14 cellular contexts compared by ENCODE assay signal in genomic region chr1:8679411-8679800, GRCh38.
DNase-seq lines count a peak whose midpoint lies in the region; ATAC-seq and TF ChIP-seq lines count a peak whose summit lies in the region.
"Had no signal": no experiment of that assay in that cellular context is flagged by ENCODE, and none has a peak within 500 bp of the region (broad histone marks: within the 10 kb centered on the region; RNA-seq: fewer than 3 reads in every experiment).

No MANE protein-coding gene starts in this region.

- H3K4me2 ChIP-seq in PC-3 (ENCODE audit: low read length) (no peak overlapping the region), osteoblast (ENCODE audit: insufficient read depth, low read length) (no peak overlapping the region)

- H4K20me1 ChIP-seq in PC-3 (ENCODE audit: low read length) (peaks cover 10% of the 10 kb centered on the region), osteoblast (ENCODE audit: insufficient read depth, low read length) (peaks cover 16% of the 10 kb centered on the region)

- H3K79me2 ChIP-seq in PC-3 (ENCODE audit: low read length) (peaks cover 93% of the 10 kb centered on the region), osteoblast (ENCODE audit: insufficient read depth, low read length) (peaks cover 89% of the 10 kb centered on the region)

- H3K9me3 ChIP-seq in PC-3 (ENCODE audit: low read length) (no peaks in the 10 kb centered on the region), endocrine pancreas (ENCODE audit: control insufficient read depth, low read length) (no peaks in the 10 kb centered on the region), osteoblast (ENCODE audit: low read depth, low read length) (no peaks in the 10 kb centered on the region)
- H3K9me3 ChIP-seq: heart right ventricle, ovary had no signal

- H3K27me3 ChIP-seq in PC-3 (ENCODE audit: low read length) (no peaks in the 10 kb centered on the region), endocrine pancreas (ENCODE audit: control insufficient read depth, insufficient read depth, low read length) (no peaks in the 10 kb centered on the region), osteoblast (ENCODE audit: insufficient read depth, low read length) (no peaks in the 10 kb centered on the region)
- H3K27me3 ChIP-seq: heart right ventricle, ovary had no signal

- H2AFZ ChIP-seq in PC-3 (ENCODE audit: low read length) = no peak overlapping the region
- no peak overlapping the region for H2AFZ ChIP-seq in osteoblast (ENCODE audit: low read length)

- BruUV-seq in PC-3 (replicated peaks; lab: Mats Ljungman, UMichigan) = no TSS peak

- intact Hi-C loops in PC-3 (cut with micrococcal nuclease) = no loop called here

- POLR2A ChIA-PET in PC-3 (lab: Charles Lee; ENCODE audit: unreplicated experiment) = no interaction called here

- no peaks in the 10 kb centered on the region for H3K9me2 ChIP-seq in PC-3 (replicated peaks; ENCODE audit: low read length)

- H3K4me1 ChIP-seq in PC-3 (ENCODE audit: insufficient read depth, low read length) = peaks cover 47% of the 10 kb centered on the region
- H3K4me1 ChIP-seq in endocrine pancreas (ENCODE audit: control insufficient read depth, insufficient read depth, low read length) = peaks cover 19% of the 10 kb centered on the region
- H3K4me1 ChIP-seq in osteoblast (ENCODE audit: insufficient read depth, low read length) = peaks cover 42% of the 10 kb centered on the region

- CTCF ChIA-PET in PC-3 (lab: Charles Lee) = no interaction called here

- no peak overlapping the region for H3K27ac ChIP-seq in PC-3 (ENCODE audit: low read length)
- H3K27ac ChIP-seq in osteoblast (ENCODE audit: low read depth, low read length) = peak overlapping the region; percentile 40
- H3K27ac ChIP-seq: ovary had no signal

- no peaks in the 10 kb centered on the region for H3F3A ChIP-seq in PC-3 (ENCODE audit: low read length, unreplicated experiment)

- no peak overlapping the region for H3K4me3 ChIP-seq in PC-3 (ENCODE audit: low read length)
- peak overlapping the region; percentile 85 for H3K4me3 ChIP-seq in endocrine pancreas (ENCODE audit: control insufficient read depth, insufficient read depth, low read length)
- no peak overlapping the region for H3K4me3 ChIP-seq in osteoblast (ENCODE audit: insufficient read depth, low read length)
- H3K4me3 ChIP-seq: heart right ventricle, ovary had no signal

- H3K9ac ChIP-seq in PC-3 (ENCODE audit: low read length) (no peak overlapping the region), endocrine pancreas (ENCODE audit: control insufficient read depth, insufficient read depth, low read length) (no peak overlapping the region)

- no peaks in the 10 kb centered on the region for H3K36me3 ChIP-seq in PC-3 (ENCODE audit: low read depth, low read length)
- no peaks in the 10 kb centered on the region for H3K36me3 ChIP-seq in endocrine pancreas (ENCODE audit: control insufficient read depth, insufficient read depth, low read length)
- no peaks in the 10 kb centered on the region for H3K36me3 ChIP-seq in osteoblast (ENCODE audit: insufficient read depth, low read length)
- H3K36me3 ChIP-seq: heart right ventricle, ovary had no signal

- ATAC-seq in PC-3 = peak; percentile 19; the same call in 1 of the 2 replicates
- ATAC-seq in HG03378 (IDR thresholded peaks at IDR 0.05; ENCODE audit: unreplicated experiment) = no peak
- ATAC-seq in GM19452 (IDR thresholded peaks at IDR 0.05; ENCODE audit: unreplicated experiment) = no peak
- ATAC-seq: HCT116 had no signal

- peak; percentile 7 for DNase-seq in HT1080 (ENCODE audit: low read depth)
- DNase-seq in PC-3 = no peak
- no peak for DNase-seq in osteoblast (ENCODE audit: insufficient read length, low spot score, missing footprints)
- DNase-seq in pons (ENCODE audit: low spot score) = no peak
- DNase-seq: activated gamma-delta T cell treated with Interleukin-2 at 50 U/mL for 16 hours, COR-L47, heart right ventricle, NCI-H2107, ovary, RPMI8226 had no signal

- no peak for TF ChIP-seq CTCF in PC-3 (conservative IDR thresholded peaks at IDR 0.05; ENCODE audit: low read depth, low read length)
- no peak for TF ChIP-seq CTCF in osteoblast (IDR thresholded peaks at IDR 0.05; ENCODE audit: extremely low read depth, low read depth, low read length)
